ENCODE assay signal across 1 cellular context in the genomic region with DNA sequence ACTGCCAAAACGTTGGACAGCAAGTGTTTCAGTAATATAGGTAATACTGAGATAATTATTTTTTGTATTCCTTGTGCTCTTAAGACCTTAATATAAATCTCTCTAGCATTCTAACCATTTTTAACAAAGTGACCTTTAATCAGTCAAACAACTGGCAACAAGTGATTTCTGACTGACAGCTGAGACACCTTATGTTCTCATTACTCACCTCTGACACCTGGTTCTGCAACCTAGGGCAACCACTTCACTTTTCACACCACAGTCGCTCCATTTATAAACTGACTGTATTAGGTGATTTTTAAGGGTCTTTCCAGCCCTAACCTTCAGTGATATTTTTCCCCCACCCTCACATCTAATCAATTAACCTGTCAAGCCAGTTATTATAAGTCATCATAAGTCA.
TF ChIP-seq lines count a peak whose summit lies in the region.

No MANE protein-coding gene starts in this region.

TF ChIP-seq in GM12878, 131 proteins besides CTCF, POLR2A, EP300 and RAD21 (continued from another document):
- TF ChIP-seq ATF7 (IDR thresholded peaks at IDR 0.05; ENCODE audit: low read depth) (0 out of 2 replicates have a peak, but pooled peaks have one; percentile 28), IKZF1 (conservative IDR thresholded peaks at IDR 0.05) (no peak), CREB1 (IDR thresholded peaks at IDR 0.05; ENCODE audit: low read depth) (no peak), SP1 (IDR thresholded peaks at IDR 0.05; ENCODE audit: low read depth, low read length) (no peak), NR2F1 (conservative IDR thresholded peaks at IDR 0.05) (peak; percentile 52; the same call in 1 of the 2 replicates), TBL1XR1 (IDR thresholded peaks at IDR 0.05; ENCODE audit: low read depth, low read length) (no peak)
